In genomic region chr1:61960999-61961398, GRCh38 we compare ENCODE assay signal across 19 cellular contexts.
A peak's percentile ranks its signal among the peaks of the same experiment; 100 is the strongest.
DNase-seq lines count a peak whose midpoint lies in the region; ATAC-seq, FAIRE-seq and TF ChIP-seq lines count a peak whose summit lies in the region.
"Had no signal": no experiment of that assay in that cellular context is flagged by ENCODE, and none has a peak within 500 bp of the region (broad histone marks: within the 10 kb centered on the region; RNA-seq: fewer than 3 reads in every experiment).

No MANE protein-coding gene starts in this region.

- WGBS in HepG2 (ENCODE audit: low lambda C conversion rate), result 76% methylated on average over 3 of the region's 3 CpGs
- 84% methylated on average over 3 of the region's 3 CpGs for WGBS in right lobe of liver (ENCODE audit: insufficient coverage, low coverage, low lambda C conversion rate, missing lambda C conversion rate)

- H3K36me3 ChIP-seq in HepG2 (replicated peaks in 1 of 2; ENCODE audit: control insufficient read depth in 1 of 2, insufficient read depth in 2 of 2, low read length in 2 of 2) (no peaks in the 10 kb centered on the region), right lobe of liver (no peaks in the 10 kb centered on the region)
- H3K36me3 ChIP-seq: BLaER1 had no signal

- POLR2A ChIA-PET in HepG2 (lab: Yijun Ruan, JAX), result no interaction called here

- peak; percentile 58 for DNase-seq in HepG2 (ENCODE audit: low spot score)
- DNase-seq in right lobe of liver, result no peak
- peak; percentile 59 for DNase-seq in left kidney (ENCODE audit: low read depth, low spot score)
- DNase-seq in renal cortical epithelial cell (ENCODE audit: low read depth), result peak; percentile 32
- no peak for DNase-seq in NCI-H524 treated with DMSO at 0.1 percent for 48 hours (lab: John Stamatoyannopoulos, UW)
- DNase-seq in sciatic nerve (ENCODE audit: low spot score), result no peak
- DNase-seq: 8988T; AML-193; Caco-2; CD8-positive, alpha-beta memory T cell; DND-41; GF-D8; HCEC 1CT; HFFc6 had no signal

- in situ Hi-C loops in HepG2 (cut with HindIII; ENCODE audit: extremely low pct_ligation_motif_present, low pct_unique_long_range_greater_than_20kb), result no loop called here

- CTCF ChIA-PET in HepG2 (lab: Yijun Ruan, JAX; ENCODE audit: low intra/inter-chr PET ratio, low total read pairs), result no interaction called here

- BruUV-seq in HepG2 (replicated peaks; lab: Mats Ljungman, UMichigan), result no TSS peak

- no peak for FAIRE-seq in HepG2 (lab: Jason Lieb, UNC)
- FAIRE-seq: GM19239, H1 had no signal

- H3K27me3 ChIP-seq in HepG2 (ENCODE audit: control insufficient read depth in 1 of 2, insufficient read depth in 2 of 2, low read length in 2 of 2) (no peaks in the 10 kb centered on the region), right lobe of liver (no peaks in the 10 kb centered on the region)
- H3K27me3 ChIP-seq: BLaER1 had no signal

- H3K79me2 ChIP-seq in HepG2 (ENCODE audit: insufficient read depth, low read length), result no peaks in the 10 kb centered on the region

- H3K9ac ChIP-seq in HepG2 (ENCODE audit: insufficient read depth, low read depth, low read length), result no peak overlapping the region
- H3K9ac ChIP-seq: BLaER1 had no signal

- H3K4me3 ChIP-seq in HepG2 (replicated peaks in 1 of 3; ENCODE audit: insufficient read depth in 1 of 3, low read depth in 2 of 3, low read length in 3 of 3), result no peak overlapping the region
- no peak overlapping the region for H3K4me3 ChIP-seq in right lobe of liver
- H3K4me3 ChIP-seq: BLaER1 had no signal

- intact Hi-C loops in HepG2 (cut with micrococcal nuclease; ENCODE audit: unreplicated experiment), result no loop called here
- intact Hi-C loops in right lobe of liver (cut with DNase I), result no loop called here
- intact Hi-C loops in sciatic nerve (cut with DNase I), result no loop called here

- H3K9me3 ChIP-seq in HepG2 (ENCODE audit: low read length), result no peaks in the 10 kb centered on the region
- no peaks in the 10 kb centered on the region for H3K9me3 ChIP-seq in right lobe of liver
- H3K9me3 ChIP-seq: BLaER1, Caco-2 had no signal

- TF ChIP-seq EP300 in HepG2 (IDR thresholded peaks at IDR 0.05; ENCODE audit: low read depth in 2 of 2, low read length in 2 of 2) (no peak), HepG2 (CRISPR knock-in tag; IDR thresholded peaks at IDR 0.05; ENCODE audit: borderline replicate concordance) (no peak)

- ATAC-seq in HepG2 (no peak), right lobe of liver (no peak), GM19463 (IDR thresholded peaks at IDR 0.05; ENCODE audit: unreplicated experiment) (no peak), sciatic nerve (no peak)

- TF ChIP-seq CTCF in HepG2 (CRISPR knock-in tag; IDR thresholded peaks at IDR 0.05) (no peak), right lobe of liver (IDR thresholded peaks at IDR 0.05) (no peak)

- TF ChIP-seq POLR2A in HepG2 (IDR thresholded peaks at IDR 0.05; ENCODE audit: insufficient read depth in 1 of 2, low read depth in 2 of 2, low read length in 2 of 2) (no peak), right lobe of liver (IDR thresholded peaks at IDR 0.05) (no peak)

- no peak for TF ChIP-seq RAD21 in HepG2 (CRISPR knock-in tag; IDR thresholded peaks at IDR 0.05)

- H3K27ac ChIP-seq in HepG2 (ENCODE audit: extremely low read length, insufficient read depth, low read length) (no peak overlapping the region), right lobe of liver (no peak overlapping the region)
- H3K27ac ChIP-seq: BLaER1, HL-60 had no signal

- H2AFZ ChIP-seq in HepG2 (ENCODE audit: low read length), result no peak overlapping the region

- no peak overlapping the region for H3K4me2 ChIP-seq in HepG2 (ENCODE audit: low read depth, low read length)
- H3K4me2 ChIP-seq: BLaER1 had no signal

- no peaks in the 10 kb centered on the region for H4K20me1 ChIP-seq in HepG2 (ENCODE audit: insufficient read depth, low read length)
- H4K20me1 ChIP-seq: BLaER1 had no signal

- H3K4me1 ChIP-seq in HepG2 (ENCODE audit: insufficient read depth, low read length), result no peaks in the 10 kb centered on the region
- no peaks in the 10 kb centered on the region for H3K4me1 ChIP-seq in right lobe of liver
- H3K4me1 ChIP-seq: BLaER1, Caco-2 had no signal

TF ChIP-seq in HepG2, 621 proteins besides CTCF, POLR2A, EP300 and RAD21:
- TF ChIP-seq ZNF766 (CRISPR knock-in tag; IDR thresholded peaks at IDR 0.05; ENCODE audit: borderline replicate concordance) (no peak), ZNF549 (CRISPR knock-in tag; IDR thresholded peaks at IDR 0.05) (no peak), ZMAT5 (CRISPR knock-in tag; IDR thresholded peaks at IDR 0.05; ENCODE audit: borderline replicate concordance, low read depth) (no peak)

Comparison
In these comparisons a context has a peak if more than half of its experiments do, and no peak if none do; other contexts are left out.
1. DNase-seq: peak in HepG2 (single experiment), left kidney (single experiment) and renal cortical epithelial cell (single experiment); none in right lobe of liver (0 of 3), NCI-H524 treated with DMSO at 0.1 percent for 48 hours (single experiment) and sciatic nerve (single experiment).